ENCODE assay signal across 13 cellular contexts in the genomic region with DNA sequence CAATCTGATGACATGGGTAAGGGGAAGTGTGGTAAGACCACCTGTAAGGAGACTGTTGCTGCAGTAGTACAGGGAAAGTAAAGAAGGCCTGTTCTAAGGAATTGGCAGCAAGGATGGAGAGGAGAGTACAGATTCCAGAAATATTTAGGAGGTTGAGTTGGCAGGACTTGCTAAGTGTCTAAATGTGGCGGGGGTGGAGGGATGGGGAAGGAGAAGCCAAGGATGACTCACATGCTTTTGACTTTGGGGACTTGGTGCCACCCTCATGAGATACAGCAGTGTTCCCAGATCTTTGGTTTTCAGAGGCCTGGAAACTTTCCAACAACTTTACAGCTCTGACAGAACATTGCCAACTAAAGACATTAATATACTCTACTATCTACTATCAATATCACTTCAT. TPM values are rescaled to one million over a fixed set of nuclear protein-coding genes. Genes with fewer than 3 reads are reported as not detected.
DNase-seq lines count a peak whose midpoint lies in the region; ATAC-seq, FAIRE-seq and TF ChIP-seq lines count a peak whose summit lies in the region.
"Had no signal": no experiment of that assay in that cellular context is flagged by ENCODE, and none has a peak within 500 bp of the region (broad histone marks: within the 10 kb centered on the region; RNA-seq: fewer than 3 reads in every experiment).

No MANE protein-coding gene starts in this region.

- H4K20me1 ChIP-seq in keratinocyte (ENCODE audit: control insufficient read depth, extremely low read depth, insufficient read depth, low read length) (peaks cover 12% of the 10 kb centered on the region), H9 (ENCODE audit: control insufficient read depth, insufficient read depth, insufficient read length) (no peaks in the 10 kb centered on the region)

- no peaks in the 10 kb centered on the region for H3K23me2 ChIP-seq in H9 (ENCODE audit: insufficient read length, low read depth, low read length, poor library complexity, severe bottlenecking)

- H3K27me3 Mint-ChIP-seq in HFFc6 (ENCODE audit: insufficient read depth) = no peaks in the 10 kb centered on the region; the same call in none of the 2 replicates
- no peaks in the 10 kb centered on the region; the same call in 1 of the 2 replicates for H3K27me3 Mint-ChIP-seq in H9 (ENCODE audit: low read depth)

- CTCF ChIA-PET in A549 (lab: Yijun Ruan, JAX) = interaction anchor here (0.8 to 1.3 kb wide), 3 partner anchors 9 to 200 kb away, joined by 3 read pairs; partner anchors contain the start of gene FAM133B

- no peak overlapping the region for H3K23ac ChIP-seq in H9 (ENCODE audit: insufficient read length, low read depth, low read length)

- 88% methylated on average over 1 of the region's 1 CpG for WGBS in A549 (ENCODE audit: missing lambda C conversion rate)
- WGBS in H9 (ENCODE audit: extremely low coverage, insufficient read length, low lambda C conversion rate) = no CpG with 5 or more reads among the region's 1 CpG

- H4K91ac ChIP-seq in H9 (ENCODE audit: insufficient read length, low read depth, low read length) = no peak overlapping the region

- H2BK20ac ChIP-seq in H9 (ENCODE audit: low read depth, low read length, poor library complexity, severe bottlenecking) = no peak overlapping the region

- H3K36me3 Mint-ChIP-seq in HFFc6 (ENCODE audit: low read depth) (peaks cover 47% of the 10 kb centered on the region), H9 (ENCODE audit: insufficient read depth in 1 of 3, low read depth in 3 of 3) (peaks cover 14 to 30% (median 17%) of the 10 kb centered on the region in 3 experiments)

- H3K4ac ChIP-seq in H9 (ENCODE audit: low read depth, low read length) = no peak overlapping the region

- no peak overlapping the region for H2BK5ac ChIP-seq in H9 (ENCODE audit: insufficient read length, low read length)

- H3K79me1 ChIP-seq in H9 (ENCODE audit: insufficient read depth, low read depth, low read length, poor library complexity, severe bottlenecking) = no peaks in the 10 kb centered on the region

- no peak overlapping the region for H2AFZ ChIP-seq in keratinocyte (ENCODE audit: control insufficient read depth, low read length)
- no peak overlapping the region for H2AFZ ChIP-seq in H9 (ENCODE audit: low read length)

- H3K36me3 ChIP-seq in keratinocyte (ENCODE audit: control insufficient read depth in 2 of 2, extremely low read depth in 1 of 2, insufficient read depth in 2 of 2, low read length in 2 of 2) (peaks cover 0 to 3% of the 10 kb centered on the region in 2 experiments), colonic mucosa (no peaks in the 10 kb centered on the region)
- H3K36me3 ChIP-seq: thyroid gland had no signal

- peak overlapping the region; percentile 51 for H3K4me3 Mint-ChIP-seq in HFFc6
- no peak overlapping the region for H3K4me3 Mint-ChIP-seq in H9

- TF ChIP-seq POLR2A in A549 (IDR thresholded peaks at IDR 0.05; ENCODE audit: low read length) = no peak

- H3K27ac ChIP-seq in A549 (peak overlapping the region; percentile 20 to 39; a peak in 2 of 6 replicates), keratinocyte (ENCODE audit: control insufficient read depth, insufficient read depth, low read length) (no peak overlapping the region), H9 (ENCODE audit: insufficient read length, low read depth, low read length) (no peak overlapping the region), colonic mucosa (no peak overlapping the region)
- H3K27ac ChIP-seq: thyroid gland had no signal

- no peak overlapping the region for H2BK120ac ChIP-seq in H9 (ENCODE audit: low read depth, low read length, poor library complexity, severe bottlenecking)

- FAIRE-seq in A549 (lab: Jason Lieb, UNC) (no peak), keratinocyte (lab: Jason Lieb, UNC) (peak; percentile 44)

- H3K27ac Mint-ChIP-seq in HFFc6 = peak overlapping the region; percentile 29
- H3K27ac Mint-ChIP-seq in H9 = no peak overlapping the region

- POLR2A ChIA-PET in A549 (lab: Yijun Ruan, JAX) = no interaction called here

- H2AK5ac ChIP-seq in H9 (ENCODE audit: insufficient read length, low read length) = no peak overlapping the region

- TF ChIP-seq CTCF in A549 (IDR thresholded peaks at IDR 0.05) = no peak
- no peak for TF ChIP-seq CTCF in HFFc6 (IDR thresholded peaks at IDR 0.05)
- TF ChIP-seq CTCF in keratinocyte (optimal IDR thresholded peaks at IDR 0.05 in 1 of 3, IDR thresholded peaks at IDR 0.05 in 1 of 3, conservative IDR thresholded peaks at IDR 0.05 in 1 of 3; ENCODE audit: extremely low read depth in 1 of 3, insufficient read depth in 2 of 3, low read length in 3 of 3) = no peak
- no peak for TF ChIP-seq CTCF in H9 (conservative IDR thresholded peaks at IDR 0.05)
- no peak for TF ChIP-seq CTCF in colonic mucosa (IDR thresholded peaks at IDR 0.05)

- peaks cover 98% of the 10 kb centered on the region for H3K79me2 ChIP-seq in keratinocyte (ENCODE audit: control insufficient read depth, insufficient read depth, low read length)
- no peaks in the 10 kb centered on the region for H3K79me2 ChIP-seq in H9 (ENCODE audit: insufficient read depth, low read length)

- intact Hi-C loops in colonic mucosa (cut with DNase I) = no loop called here

- H3K27me3 ChIP-seq in keratinocyte (ENCODE audit: control insufficient read depth, extremely low read depth, insufficient read depth, low read length) = no peaks in the 10 kb centered on the region
- H3K27me3 ChIP-seq in H9 (ENCODE audit: insufficient read depth, low read length) = no peaks in the 10 kb centered on the region
- no peaks in the 10 kb centered on the region for H3K27me3 ChIP-seq in colonic mucosa
- H3K27me3 ChIP-seq: BE2C, thyroid gland had no signal

- no peak overlapping the region for H3K14ac ChIP-seq in H9 (ENCODE audit: insufficient read depth, low read length)

- no peak overlapping the region for H2BK15ac ChIP-seq in H9 (ENCODE audit: low read depth, low read length)

- no peak overlapping the region for H3T11ph ChIP-seq in H9 (ENCODE audit: low read length)

- no peak overlapping the region for H3K4me3 ChIP-seq in A549
- no peak overlapping the region for H3K4me3 ChIP-seq in keratinocyte (ENCODE audit: control insufficient read depth in 2 of 3, extremely low read depth in 1 of 3, insufficient read depth in 2 of 3, low read depth in 1 of 3, low read length in 3 of 3)
- H3K4me3 ChIP-seq in colonic mucosa = no peak overlapping the region
- H3K4me3 ChIP-seq: lung, thyroid gland had no signal

- no peaks in the 10 kb centered on the region for H3K9me1 ChIP-seq in keratinocyte (ENCODE audit: control insufficient read depth, extremely low read depth, insufficient read depth, low read length)

- dilution Hi-C loops in keratinocyte (cut with MboI; ENCODE audit: extremely low pct_ligation_motif_present, low sequenced_read_pairs) = no loop called here

- no peak for DNase-seq in A549 (ENCODE audit: low read depth in 1 of 2, low spot score in 1 of 2)
- DNase-seq in HFFc6 = peak; percentile 60
- peak; percentile 78 for DNase-seq in astrocyte of the hippocampus (ENCODE audit: low read depth, low spot score)
- no peak for DNase-seq in keratinocyte (ENCODE audit: low read depth, low spot score)
- DNase-seq in SIG-M5 (lab: John Stamatoyannopoulos, UW) = no peak
- no peak for DNase-seq in H9
- DNase-seq in colonic mucosa = no peak
- DNase-seq: BE2C, GOT3, Karpas-422 had no signal

- H3K4me2 ChIP-seq in A549 = peak overlapping the region; percentile 16; the same call in 2 of the 3 replicates
- peak overlapping the region; percentile 17 for H3K4me2 ChIP-seq in keratinocyte (ENCODE audit: control insufficient read depth, extremely low read depth, insufficient read depth, low read depth, low read length)
- no peak overlapping the region for H3K4me2 ChIP-seq in H9 (ENCODE audit: insufficient read depth, insufficient read length, low read length)

- no peak overlapping the region for H3K18ac ChIP-seq in H9 (ENCODE audit: insufficient read length, low read depth, low read length)

- no peak overlapping the region for H4K5ac ChIP-seq in H9 (ENCODE audit: insufficient read length, low read depth, low read length)

- H3K9me3 ChIP-seq in A549 = peaks cover 24% of the 10 kb centered on the region
- peaks cover 7% of the 10 kb centered on the region for H3K9me3 ChIP-seq in keratinocyte (ENCODE audit: control insufficient read depth, low read depth, low read length)
- H3K9me3 ChIP-seq in H9 (ENCODE audit: control insufficient read depth, low read depth, low read length) = no peaks in the 10 kb centered on the region
- H3K9me3 ChIP-seq in colonic mucosa = peaks cover 4% of the 10 kb centered on the region
- H3K9me3 ChIP-seq: thyroid gland had no signal

- no peak overlapping the region for H3K56ac ChIP-seq in H9 (ENCODE audit: insufficient read length, low read depth, low read length)

- H3K9ac ChIP-seq in keratinocyte (ENCODE audit: control insufficient read depth, extremely low read depth, insufficient read depth, low read length) (no peak overlapping the region), H9 (ENCODE audit: extremely low read depth, insufficient read length, low read length) (no peak overlapping the region), colonic mucosa (ENCODE audit: low read depth in 2 of 2, low read length in 2 of 2) (no peak overlapping the region)

- H2BK12ac ChIP-seq in H9 (ENCODE audit: insufficient read length, low read depth, low read length) = no peak overlapping the region

- H3K4me1 Mint-ChIP-seq in HFFc6 (ENCODE audit: low read depth) = peaks cover 87% of the 10 kb centered on the region
- peaks cover 10 to 12% of the 10 kb centered on the region in 2 experiments for H3K4me1 Mint-ChIP-seq in H9

- H3K4me1 ChIP-seq in A549 = peaks cover 57% of the 10 kb centered on the region
- H3K4me1 ChIP-seq in keratinocyte (ENCODE audit: control insufficient read depth, extremely low read depth, insufficient read depth, low read length) = peaks cover 16% of the 10 kb centered on the region
- H3K4me1 ChIP-seq in H9 (ENCODE audit: insufficient read depth, low read length) = no peaks in the 10 kb centered on the region
- no peaks in the 10 kb centered on the region for H3K4me1 ChIP-seq in colonic mucosa

- H3K9me3 Mint-ChIP-seq in HFFc6 = peaks cover 27% of the 10 kb centered on the region
- H3K9me3 Mint-ChIP-seq in H9 = peaks cover 15 to 17% of the 10 kb centered on the region in 2 experiments

- no peak for TF ChIP-seq RAD21 in A549 (conservative IDR thresholded peaks at IDR 0.05 in 1 of 2, IDR thresholded peaks at IDR 0.05 in 1 of 2)

- TF ChIP-seq EP300 in A549 (IDR thresholded peaks at IDR 0.05) = no peak

- ATAC-seq in A549 = peak in 1 of 2 experiments; percentile 17; a peak in 1 of 6 replicates
- no peak for ATAC-seq in HG02798 (IDR thresholded peaks at IDR 0.05; ENCODE audit: poor library complexity, unreplicated experiment)

- no peak overlapping the region for H4K8ac ChIP-seq in H9 (replicated peaks; ENCODE audit: insufficient read length, low read depth, low read length)

RNA-seq across cellular contexts. Expression of gene CDK6, which starts 45.4 kb away (rescaled TPM):
- 22.4 and 25.9 TPM in 2 replicates for polyA plus RNA-seq in A549 (2011; rRNA removed)
- polyA plus RNA-seq in A549 (2012; cell fraction: cytosol; rRNA removed) = 6.9 and 7.9 TPM in 2 replicates
- polyA plus RNA-seq in A549 (2012; cell fraction: nucleus; rRNA removed) = 13.6 and 14.3 TPM in 2 replicates
- 12.9 to 16.1 TPM (median 13.6 TPM) in 3 replicates for polyA plus RNA-seq in A549 (2017; fragmentation: RNase III; extraction: RNeasy Plus Mini Kit Qiagen cat#74134 plus additional on column Dnase treatment)
- 51.8 and 65.6 TPM in 2 replicates for polyA minus RNA-seq in A549 (2011; rRNA and poly(A)+ RNA removed)
- 10 to 100 TPM; 54.5 to 90.0 (median 58.9) TPM for total RNA-seq in HFFc6 (2021; fragmentation: NEBNext Ultra II Directional; extraction: Animal tissue kit (Norgen Biotek cat#: 25700))
- 39.1 to 68.6 TPM (median 53.5 TPM) in 3 replicates for polyA plus RNA-seq in keratinocyte
- 14.0 TPM for polyA plus RNA-seq in keratinocyte (2011; ENCODE audit: low read depth)
- 36.9 and 54.9 TPM in 2 replicates for polyA plus RNA-seq in keratinocyte (2011; cell fraction: cytosol; rRNA removed)
- polyA plus RNA-seq in keratinocyte (2011; cell fraction: nucleus; rRNA removed) = 83.0 and 86.9 TPM in 2 replicates
- 16.7 and 45.7 TPM in 2 replicates for polyA plus RNA-seq in keratinocyte (2012; ENCODE audit: low replicate concordance)
- 147 to 201 TPM (median 184 TPM) in 3 replicates for polyA minus RNA-seq in keratinocyte
- 165 TPM for polyA minus RNA-seq in keratinocyte (2011; cell fraction: cytosol; rRNA and poly(A)+ RNA removed)
- 224 and 339 TPM in 2 replicates for polyA minus RNA-seq in keratinocyte (2011; cell fraction: nucleus; rRNA and poly(A)+ RNA removed)
- total RNA-seq in H9 (2021) = 30.0 and 32.4 TPM in 2 replicates
- 10 to 100 TPM; 37.1 to 55.4 TPM for total RNA-seq in colonic mucosa

Comparison
In these comparisons a context has a peak if more than half of its experiments do, and no peak if none do; other contexts are left out.
1. DNase-seq: peak in HFFc6 (single experiment) and astrocyte of the hippocampus (single experiment); none in A549 (0 of 2), keratinocyte (single experiment), SIG-M5 (single experiment), H9 (single experiment) and colonic mucosa (single experiment).
2. H3K27ac ChIP-seq: peak in A549 (2 of 2); none in keratinocyte (single experiment), H9 (single experiment) and colonic mucosa (single experiment).